ENCODE assay signal across 1 cellular context in the genomic region with DNA sequence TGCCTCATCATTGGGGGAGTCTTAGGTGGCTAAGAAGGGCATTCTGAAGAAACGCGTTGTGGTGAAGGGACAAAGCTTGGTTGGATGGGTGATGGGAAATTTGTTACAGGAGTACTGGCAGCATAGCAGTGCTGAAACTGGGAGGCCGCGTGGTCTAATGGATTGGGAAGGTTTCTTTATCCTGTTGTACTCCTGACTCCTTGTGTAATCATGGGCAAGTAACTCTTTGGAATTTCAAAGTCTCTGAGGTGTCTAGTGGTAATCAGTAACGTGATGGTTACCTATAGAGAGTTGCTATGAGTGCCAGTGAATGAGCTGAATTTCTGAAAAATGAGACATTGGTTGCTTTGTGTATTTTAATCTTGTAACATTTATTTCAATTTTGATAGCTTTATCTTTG.
TF ChIP-seq lines count a peak whose summit lies in the region.

No MANE protein-coding gene starts in this region.

TF ChIP-seq in IMR-90, 13 proteins besides CTCF, POLR2A, EP300 and RAD21:
- TF ChIP-seq FOS (IDR thresholded peaks at IDR 0.05; ENCODE audit: low read depth, low read length) (no peak), MAFK (IDR thresholded peaks at IDR 0.05; ENCODE audit: low read depth, low read length) (no peak), CEBPB (IDR thresholded peaks at IDR 0.05; ENCODE audit: low read depth, low read length) (no peak), MXI1 (IDR thresholded peaks at IDR 0.05; ENCODE audit: borderline replicate concordance, low read depth, low read length) (no peak), BHLHE40 (IDR thresholded peaks at IDR 0.05; ENCODE audit: low read depth, low read length) (no peak), RFX5 (IDR thresholded peaks at IDR 0.05; ENCODE audit: low read depth, low read length) (no peak), SMC3 (IDR thresholded peaks at IDR 0.05; ENCODE audit: low read depth, low read length) (no peak), USF2 (IDR thresholded peaks at IDR 0.05; ENCODE audit: low read depth, low read length) (no peak), RCOR1 (IDR thresholded peaks at IDR 0.05; ENCODE audit: insufficient replicate concordance, low read length) (no peak), NFE2L2 (IDR thresholded peaks at IDR 0.05; ENCODE audit: low read depth, low read length) (no peak), CHD1 (IDR thresholded peaks at IDR 0.05; ENCODE audit: low read depth, low read length) (no peak), MAZ (IDR thresholded peaks at IDR 0.05; ENCODE audit: borderline replicate concordance, low read depth, low read length) (no peak)
- TF ChIP-seq, protein P1, sequence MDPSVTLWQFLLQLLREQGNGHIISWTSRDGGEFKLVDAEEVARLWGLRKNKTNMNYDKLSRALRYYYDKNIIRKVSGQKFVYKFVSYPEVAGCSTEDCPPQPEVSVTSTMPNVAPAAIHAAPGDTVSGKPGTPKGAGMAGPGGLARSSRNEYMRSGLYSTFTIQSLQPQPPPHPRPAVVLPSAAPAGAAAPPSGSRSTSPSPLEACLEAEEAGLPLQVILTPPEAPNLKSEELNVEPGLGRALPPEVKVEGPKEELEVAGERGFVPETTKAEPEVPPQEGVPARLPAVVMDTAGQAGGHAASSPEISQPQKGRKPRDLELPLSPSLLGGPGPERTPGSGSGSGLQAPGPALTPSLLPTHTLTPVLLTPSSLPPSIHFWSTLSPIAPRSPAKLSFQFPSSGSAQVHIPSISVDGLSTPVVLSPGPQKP (IDR thresholded peaks at IDR 0.05; ENCODE audit: borderline replicate concordance, low read depth, low read length) = no peak
